In genomic region chr10:10141983-10142382, GRCh38 we compare ENCODE assay signal across 28 cellular contexts.
"Had no signal": no experiment of that assay in that cellular context is flagged by ENCODE, and none has a peak within 500 bp of the region (broad histone marks: within the 10 kb centered on the region; RNA-seq: fewer than 3 reads in every experiment).

No MANE protein-coding gene starts in this region.

- H3K27me3 ChIP-seq: heart right ventricle, hepatocyte, left lung, ovary, right atrium auricular region, testis, thyroid gland, transverse colon, upper lobe of left lung, vagina had no signal

- H3K4me3 Mint-ChIP-seq: immature natural killer cell; naive B cell; natural killer cell; nephron progenitor cell; stimulated activated naive CD8-positive, alpha-beta T cell treated with anti-CD3 and anti-CD28 coated beads, Interleukin-15, amount 100 ng/mL, for 72 hours had no signal

- H3K9me3 Mint-ChIP-seq: nephron progenitor cell; stimulated activated naive CD8-positive, alpha-beta T cell treated with anti-CD3 and anti-CD28 coated beads, Interleukin-15, amount 100 ng/mL, for 72 hours had no signal

- H3K4me1 ChIP-seq: heart right ventricle, left lung, lower lobe of right lung, right atrium auricular region, testis, thyroid gland, upper lobe of left lung, vagina had no signal

- H3K36me3 Mint-ChIP-seq: immature natural killer cell, naive B cell, natural killer cell had no signal

- H3K27ac Mint-ChIP-seq: immature natural killer cell; naive B cell; natural killer cell; nephron progenitor cell; progenitor cell of endocrine pancreas; stimulated activated naive CD8-positive, alpha-beta T cell treated with anti-CD3 and anti-CD28 coated beads, Interleukin-15, amount 100 ng/mL, for 72 hours had no signal

- H3K27me3 Mint-ChIP-seq: progenitor cell of endocrine pancreas; stimulated activated naive CD8-positive, alpha-beta T cell treated with anti-CD3 and anti-CD28 coated beads, Interleukin-15, amount 100 ng/mL, for 72 hours had no signal

- DNase-seq: heart right ventricle; immature natural killer cell; kidney; left colon; left lung; lower lobe of right lung; mammary epithelial cell; mesenchymal stem cell; naive B cell; natural killer cell; nephron progenitor cell; ovary; stimulated activated CD4-positive, alpha-beta T cell treated with anti-CD3 and anti-CD28 coated beads, Interleukin-12 subunit alpha, Interleukin-12 subunit beta, amount 100 ng/mL, for 4 hours; stimulated activated CD4-positive, alpha-beta T cell treated with anti-CD3 and anti-CD28 coated beads, Interleukin-15, amount 100 ng/mL, for 24 hours; stimulated activated CD4-positive, alpha-beta T cell treated with anti-CD3 and anti-CD28 coated beads, Interleukin-2, amount 100 ng/mL, for 24 hours; stimulated activated CD4-positive, alpha-beta T cell treated with anti-CD3 and anti-CD28 coated beads, Interleukin-4, amount 100 ng/mL, for 1 hour; stimulated activated naive CD4-positive, alpha-beta T cell treated with Interleukin-2 at 50 U/mL for 16 hours; stimulated activated naive CD8-positive, alpha-beta T cell treated with anti-CD3 and anti-CD28 coated beads, Interleukin-15, amount 100 ng/mL, for 72 hours; testis; thyroid gland; transverse colon; upper lobe of left lung had no signal

- H3K27ac ChIP-seq: heart right ventricle, hepatocyte, left lung, lower lobe of right lung, ovary, right atrium auricular region, skin epidermis, testis, thyroid gland, transverse colon, upper lobe of left lung, vagina had no signal

- H3K4me1 Mint-ChIP-seq: nephron progenitor cell; stimulated activated naive CD8-positive, alpha-beta T cell treated with anti-CD3 and anti-CD28 coated beads, Interleukin-15, amount 100 ng/mL, for 72 hours had no signal

- H3K9me3 ChIP-seq: heart right ventricle, left lung, lower lobe of right lung, ovary, right atrium auricular region, testis, thyroid gland, transverse colon, upper lobe of left lung, vagina had no signal

- H3K36me3 ChIP-seq: heart right ventricle, left lung, lower lobe of right lung, ovary, right atrium auricular region, thyroid gland, transverse colon, upper lobe of left lung, vagina had no signal

- H3K4me3 ChIP-seq: heart right ventricle, hepatocyte, left lung, lower lobe of right lung, ovary, right atrium auricular region, skin epidermis, testis, thyroid gland, transverse colon, upper lobe of left lung, vagina had no signal

- ATAC-seq: heart right ventricle; left colon; left lung; lower lobe of right lung; natural killer cell; sciatic nerve; stimulated activated naive CD8-positive, alpha-beta T cell treated with anti-CD3 and anti-CD28 coated beads, Interleukin-15, amount 100 ng/mL, for 72 hours had no signal
